Comparison of ENCODE assay signal across 8 cellular contexts in the genomic region with DNA sequence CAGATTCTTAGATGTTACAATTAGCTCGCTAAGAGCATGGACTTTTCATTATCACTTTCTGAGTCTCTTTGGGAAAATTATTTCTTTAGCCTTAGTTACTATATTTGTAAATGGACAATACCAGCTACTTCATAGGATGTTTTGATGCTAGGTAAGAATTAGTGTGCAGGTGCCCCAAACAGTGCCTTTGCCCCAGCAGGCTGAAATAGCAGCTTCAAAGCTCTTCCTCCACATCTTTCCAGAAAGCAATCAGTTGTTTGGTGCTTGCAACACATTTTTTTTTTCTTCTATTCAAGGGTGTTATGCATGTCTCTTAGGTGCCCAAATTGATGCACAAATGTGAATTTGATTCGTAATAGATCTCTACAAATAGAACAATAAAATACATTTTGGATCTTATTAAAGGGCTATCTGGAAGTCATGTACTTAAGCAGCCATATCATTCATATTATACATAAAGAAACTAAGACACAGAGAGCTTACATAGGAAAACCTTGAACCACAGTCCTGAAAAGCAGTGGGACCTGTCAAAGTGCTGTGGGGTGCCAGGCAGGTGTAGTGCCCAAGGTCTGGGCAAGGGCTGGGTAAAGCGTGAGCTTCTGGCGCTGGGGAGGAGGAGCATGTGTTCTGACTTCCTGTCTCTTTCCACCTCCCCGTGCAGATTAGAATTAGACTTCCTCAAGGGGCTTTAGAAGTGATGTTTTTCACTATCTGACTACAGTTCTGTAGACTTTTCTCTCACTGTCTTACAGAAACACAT.
A peak's percentile ranks its signal among the peaks of the same experiment; 100 is the strongest.
DNase-seq lines count a peak whose midpoint lies in the region; ATAC-seq, FAIRE-seq and TF ChIP-seq lines count a peak whose summit lies in the region.

No MANE protein-coding gene starts in this region.

- ATAC-seq in HG02610 (IDR thresholded peaks at IDR 0.05; ENCODE audit: unreplicated experiment) (peak; percentile 32), lung (ENCODE audit: insufficient read depth, low FRiP score) (no peak), HG02798 (IDR thresholded peaks at IDR 0.05; ENCODE audit: poor library complexity, unreplicated experiment) (no peak), HG02973 (IDR thresholded peaks at IDR 0.05; ENCODE audit: unreplicated experiment) (no peak)

- H3K9me3 ChIP-seq in lung (ENCODE audit: control insufficient read depth in 2 of 2, insufficient read depth in 1 of 2, low read length in 1 of 2), result no peaks in the 10 kb centered on the region

- DNase-seq in GM12891 (ENCODE audit: insufficient read length, low spot score) (no peak), lung (ENCODE audit: low spot score) (no peak), cortex of kidney (lab: John Stamatoyannopoulos, UW) (no peak), NCI-H524 (lab: John Stamatoyannopoulos, UW) (no peak)
- DNase-seq in activated CD4-positive, alpha-beta T cell treated with anti-CD3 and anti-CD28 coated beads for 48 hours, result peak; percentile 35

- H3K27ac ChIP-seq in lung (ENCODE audit: low read depth in 1 of 2, low read length in 1 of 2), result peak overlapping the region; percentile 18 to 58

- 36 to 52% methylated on average over 5 of the region's 5 CpGs for WGBS in lung, 2 donors

- H3K4me3 ChIP-seq in lung, result no peak overlapping the region

- H3K36me3 ChIP-seq in lung (ENCODE audit: control insufficient read depth in 2 of 2, insufficient read depth in 2 of 2, low read length in 2 of 2), result no peaks in the 10 kb centered on the region

- no peak for TF ChIP-seq CTCF in lung (IDR thresholded peaks at IDR 0.05; ENCODE audit: control extremely low read depth, extremely low read depth)

- H3K27me3 ChIP-seq in lung (ENCODE audit: control insufficient read depth, insufficient read depth), result no peaks in the 10 kb centered on the region

- no peak for TF ChIP-seq POLR2A in GM12891 (IDR thresholded peaks at IDR 0.05; ENCODE audit: low read depth, low read length)

- peaks cover 7 to 28% of the 10 kb centered on the region in 2 donors for H3K4me1 ChIP-seq in lung (ENCODE audit: control insufficient read depth in 2 of 2, insufficient read depth in 2 of 2, low read length in 2 of 2)

- FAIRE-seq in GM12891 (lab: Jason Lieb, UNC), result no peak

TF ChIP-seq in GM12891, 5 proteins besides CTCF, POLR2A, EP300 and RAD21:
- TF ChIP-seq TAF1 (IDR thresholded peaks at IDR 0.05; ENCODE audit: low read depth, low read length) (no peak), PAX5 (IDR thresholded peaks at IDR 0.05; ENCODE audit: insufficient read depth, low read length, severe bottlenecking) (no peak), SPI1 (IDR thresholded peaks at IDR 0.05; ENCODE audit: low read depth, low read length) (peak; percentile 54), POU2F2 (IDR thresholded peaks at IDR 0.05; ENCODE audit: low read depth, low read length) (no peak), POLR2AphosphoS5 (IDR thresholded peaks at IDR 0.05; ENCODE audit: low read depth, low read length) (no peak)
